ENCODE assay signal across 8 cellular contexts in genomic region chr12:45762185-45763110, GRCh38. TPM values are rescaled to one million over a fixed set of nuclear protein-coding genes. Genes with fewer than 3 reads are reported as not detected.
DNase-seq lines count a peak whose midpoint lies in the region; ATAC-seq and TF ChIP-seq lines count a peak whose summit lies in the region.

No MANE protein-coding gene starts in this region.

- peaks cover 47% of the 10 kb centered on the region for H4K20me1 ChIP-seq in MM.1S (ENCODE audit: insufficient read depth, low read length)
- peaks cover 24% of the 10 kb centered on the region for H4K20me1 ChIP-seq in hepatocyte (ENCODE audit: insufficient read depth, poor library complexity, severe bottlenecking)

- H3K4me2 ChIP-seq in MM.1S (ENCODE audit: low read depth, low read length), result no peak overlapping the region
- H3K4me2 ChIP-seq in hepatocyte, result peak overlapping the region; percentile 2

- WGBS in hepatocyte (ENCODE audit: low lambda C conversion rate, missing lambda C conversion rate), result 30% methylated on average over 3 of the region's 3 CpGs

- TF ChIP-seq CTCF in MM.1S (IDR thresholded peaks at IDR 0.05; ENCODE audit: low read length) (peak; percentile 42), WI38 (IDR thresholded peaks at IDR 0.05; ENCODE audit: low read depth, low read length) (peak; percentile 39; the same call in 1 of the 2 replicates), hepatocyte (IDR thresholded peaks at IDR 0.05; ENCODE audit: poor library complexity) (peak; percentile 80)

- no peaks in the 10 kb centered on the region for H3K27me3 ChIP-seq in MM.1S (replicated peaks; ENCODE audit: insufficient read depth, low read length)
- H3K27me3 ChIP-seq in hepatocyte, result no peaks in the 10 kb centered on the region

- no peaks in the 10 kb centered on the region for H3K36me3 ChIP-seq in MM.1S (replicated peaks; ENCODE audit: insufficient read depth, low read length)
- no peaks in the 10 kb centered on the region for H3K36me3 ChIP-seq in hepatocyte (replicated peaks; ENCODE audit: insufficient read depth, low read depth)

- H3K9me2 ChIP-seq in MM.1S (replicated peaks; ENCODE audit: insufficient read depth, low read length) (no peaks in the 10 kb centered on the region), hepatocyte (replicated peaks; ENCODE audit: insufficient read depth) (no peaks in the 10 kb centered on the region)

- no peak for ATAC-seq in GM19455 (IDR thresholded peaks at IDR 0.05; ENCODE audit: unreplicated experiment)

- H3K79me2 ChIP-seq in MM.1S (ENCODE audit: low read length), result peaks cover 97% of the 10 kb centered on the region
- H3K79me2 ChIP-seq in hepatocyte, result peaks cover 94% of the 10 kb centered on the region

- no peak overlapping the region for H3K4me3 ChIP-seq in MM.1S (ENCODE audit: low read length)
- H3K4me3 ChIP-seq in WI38 (ENCODE audit: low read depth, low read length), result no peak overlapping the region
- H3K4me3 ChIP-seq in hepatocyte, result no peak overlapping the region

- no peak overlapping the region for H3K27ac ChIP-seq in MM.1S (ENCODE audit: low read length)
- peak overlapping the region; percentile 1 for H3K27ac ChIP-seq in hepatocyte

- H3K4me1 ChIP-seq in MM.1S (ENCODE audit: low read length) (no peaks in the 10 kb centered on the region), hepatocyte (ENCODE audit: insufficient read depth) (no peaks in the 10 kb centered on the region)

- H3K9ac ChIP-seq in MM.1S (ENCODE audit: low read length), result no peak overlapping the region

- H3K9me3 ChIP-seq in MM.1S (replicated peaks; ENCODE audit: insufficient read depth, low read length) (no peaks in the 10 kb centered on the region), hepatocyte (ENCODE audit: low read depth) (no peaks in the 10 kb centered on the region)

- H2AFZ ChIP-seq in MM.1S (ENCODE audit: low read length) (no peak overlapping the region), hepatocyte (no peak overlapping the region)

- DNase-seq in A172 (ENCODE audit: low spot score), result peak; percentile 19
- peak; percentile 10 for DNase-seq in GM04504 (ENCODE audit: low read depth)
- peak; percentile 17 for DNase-seq in MM.1S
- DNase-seq in hepatocyte (ENCODE audit: low spot score), result peak; percentile 62
- DNase-seq in stromal cell of bone marrow (ENCODE audit: low read depth), result peak; percentile 25
- no peak for DNase-seq in ureter (ENCODE audit: low spot score)

- no peaks in the 10 kb centered on the region; the same call in 1 of the 2 replicates for H3F3A ChIP-seq in MM.1S (ENCODE audit: insufficient read depth, low read length)

RNA-seq across cellular contexts. Expression of gene ARID2, which starts 32.9 kb away (rescaled TPM):
- total RNA-seq in A172 (2014; rRNA removed; shearing (Covaris generic)), result 9.9 and 11.5 TPM in 2 replicates
- total RNA-seq in hepatocyte (26.8 and 29.7 TPM in 2 replicates), ureter (44.5 TPM)
- polyA plus RNA-seq in hepatocyte, result 11.9 and 13.2 TPM in 2 replicates
